26 cellular contexts compared by ENCODE assay signal in genomic region chr12:1798734-1799067, GRCh38. TPM values are rescaled to one million over a fixed set of nuclear protein-coding genes. Genes with fewer than 3 reads are reported as not detected.
DNase-seq lines count a peak whose midpoint lies in the region; ATAC-seq and TF ChIP-seq lines count a peak whose summit lies in the region.
"Had no signal": no experiment of that assay in that cellular context is flagged by ENCODE, and none has a peak within 500 bp of the region (broad histone marks: within the 10 kb centered on the region; RNA-seq: fewer than 3 reads in every experiment).

No MANE protein-coding gene starts in this region.

- H3K27me3 Mint-ChIP-seq in central memory CD8-positive, alpha-beta T cell, result no peaks in the 10 kb centered on the region
- no peaks in the 10 kb centered on the region for H3K27me3 Mint-ChIP-seq in T-helper 17 cell
- H3K27me3 Mint-ChIP-seq: naive B cell; stimulated activated naive CD8-positive, alpha-beta T cell treated with anti-CD3 and anti-CD28 coated beads, Interleukin-15, Interleukin-2, amounts not matched to agents 100 ng/mL and 50 ng/mL, for 24 hours had no signal

- H3K9me3 ChIP-seq in spleen (no peaks in the 10 kb centered on the region), T-helper 17 cell (ENCODE audit: control insufficient read depth, low read length, poor library complexity, severe bottlenecking) (no peaks in the 10 kb centered on the region)
- H3K9me3 ChIP-seq: A549, sigmoid colon had no signal

- no peak for ATAC-seq in central memory CD8-positive, alpha-beta T cell (replicated peaks; ENCODE audit: extremely low read depth, poor library complexity, severe bottlenecking)
- ATAC-seq in T-helper 17 cell, result no peak
- ATAC-seq: A549, left lobe of liver, Right ventricle myocardium inferior had no signal

- H3K27ac Mint-ChIP-seq in central memory CD8-positive, alpha-beta T cell (ENCODE audit: low read depth), result peak overlapping the region; percentile 11
- H3K27ac Mint-ChIP-seq in T-helper 17 cell, result no peak overlapping the region
- H3K27ac Mint-ChIP-seq: stimulated activated naive CD8-positive, alpha-beta T cell treated with anti-CD3 and anti-CD28 coated beads, Interleukin-15, Interleukin-2, amounts not matched to agents 100 ng/mL and 50 ng/mL, for 24 hours had no signal

- peaks cover 21% of the 10 kb centered on the region for H3K4me1 Mint-ChIP-seq in central memory CD8-positive, alpha-beta T cell
- H3K4me1 Mint-ChIP-seq in T-helper 17 cell, result peaks cover 14% of the 10 kb centered on the region

- in situ Hi-C loops in GM13976 (cut with MboI; ENCODE audit: low sequenced_read_pairs, unreplicated experiment), result loop anchor here (25.0 kb wide), 1 partner anchor 686 kb away; no protein-coding TSS in a partner anchor

- peak overlapping the region in 3 of 8 donors; percentile 97 to 99 (median 97) for H3K27ac ChIP-seq in spleen
- H3K27ac ChIP-seq: A549, epithelial cell of prostate, WERI-Rb-1 had no signal

- peak; percentile 52 for DNase-seq in activated CD8-positive, alpha-beta memory T cell treated with anti-CD3 and anti-CD28 coated beads, Interleukin-2, amount 50 U/mL, for 48 hours
- DNase-seq in activated CD8-positive, alpha-beta memory T cell treated with anti-CD3 and anti-CD28 coated beads for 24 hours, result no peak
- peak; percentile 17 for DNase-seq in GM13976 (ENCODE audit: low spot score)
- no peak for DNase-seq in central memory CD8-positive, alpha-beta T cell (ENCODE audit: low spot score in 2 of 2)
- peak; percentile 72 for DNase-seq in spleen
- DNase-seq in stimulated activated CD4-positive, alpha-beta T cell treated with anti-CD3 and anti-CD28 coated beads, Interleukin-12 subunit alpha, Interleukin-12 subunit beta, amount 100 ng/mL, for 4 hours, result no peak
- DNase-seq in NCI-H510A (lab: John Stamatoyannopoulos, UW), result no peak
- no peak for DNase-seq in T-helper 17 cell
- DNase-seq: activated gamma-delta T cell; AML-193; effector CD8-positive, alpha-beta T cell; naive B cell; NCI-H1092; NCI-H1694 treated with DMSO at 0.1 percent for 48 hours; NCI-H510A treated with DMSO at 0.1 percent for 48 hours; stimulated activated CD4-positive, alpha-beta T cell treated with anti-CD3 and anti-CD28 coated beads, Interleukin-15, amount 100 ng/mL, for 24 hours; T1000 had no signal

- no peak for TF ChIP-seq CTCF in GM13976 (IDR thresholded peaks at IDR 0.05; ENCODE audit: borderline replicate concordance, control extremely low read depth, extremely low read depth, insufficient read depth, missing control alignments)
- TF ChIP-seq CTCF in spleen (IDR thresholded peaks at IDR 0.05 in 8 of 11, conservative IDR thresholded peaks at IDR 0.05 in 3 of 11), result no peak

- no peak overlapping the region for H3K4me3 ChIP-seq in spleen
- H3K4me3 ChIP-seq: A549, sigmoid colon had no signal

- H3K9me3 Mint-ChIP-seq in central memory CD8-positive, alpha-beta T cell, result no peaks in the 10 kb centered on the region
- H3K9me3 Mint-ChIP-seq: brain; naive B cell; stimulated activated naive CD8-positive, alpha-beta T cell treated with anti-CD3 and anti-CD28 coated beads, Interleukin-15, Interleukin-2, amounts not matched to agents 100 ng/mL and 50 ng/mL, for 24 hours had no signal

- no peaks in the 10 kb centered on the region for H3K27me3 ChIP-seq in spleen (replicated peaks in 1 of 7)
- H3K27me3 ChIP-seq: sigmoid colon had no signal

- no peak for TF ChIP-seq POLR2A in spleen (IDR thresholded peaks at IDR 0.05)

- 81 to 91% (median 85%) methylated on average over 5 of the region's 5 CpGs for WGBS in spleen, 5 donors

- H3K36me3 ChIP-seq in spleen, result no peaks in the 10 kb centered on the region
- H3K36me3 ChIP-seq: sigmoid colon, WERI-Rb-1 had no signal

- no peak overlapping the region for H3K4me3 Mint-ChIP-seq in central memory CD8-positive, alpha-beta T cell
- no peak overlapping the region for H3K4me3 Mint-ChIP-seq in T-helper 17 cell
- H3K4me3 Mint-ChIP-seq: brain; stimulated activated naive CD8-positive, alpha-beta T cell treated with anti-CD3 and anti-CD28 coated beads, Interleukin-15, Interleukin-2, amounts not matched to agents 100 ng/mL and 50 ng/mL, for 24 hours had no signal

- peaks cover 9 to 45% (median 18%) of the 10 kb centered on the region in 6 donors for H3K4me1 ChIP-seq in spleen

- intact Hi-C loops in spleen (cut with DNase I; ENCODE audit: low total_unique reads), result loop anchor here (5.0 to 10.0 kb wide), 2 partner anchors 144 to 236 kb away; no protein-coding TSS in a partner anchor

- peaks cover 3% of the 10 kb centered on the region for H3K36me3 Mint-ChIP-seq in central memory CD8-positive, alpha-beta T cell (ENCODE audit: insufficient read depth)
- H3K36me3 Mint-ChIP-seq in T-helper 17 cell (ENCODE audit: low read depth), result no peaks in the 10 kb centered on the region
- H3K36me3 Mint-ChIP-seq: brain, naive B cell had no signal

RNA-seq across cellular contexts. Expression of gene LRTM2, which starts 21.7 kb away (rescaled TPM):
- total RNA-seq in spleen (under 1 TPM in 1 of 7 donors, not detected in 6; 0.12 TPM), T-helper 17 cell (not detected)
- not detected for polyA plus RNA-seq in spleen
- total RNA-seq: glomerular endothelial cell, left lobe of liver, Right ventricle myocardium inferior had no signal
- polyA plus RNA-seq: A549 had no signal

Comparison
In these comparisons a context has a peak if more than half of its experiments do, and no peak if none do; other contexts are left out.
1. DNase-seq: peak in activated CD8-positive, alpha-beta memory T cell treated with anti-CD3 and anti-CD28 coated beads, Interleukin-2, amount 50 U/mL, for 48 hours (single experiment), GM13976 (single experiment) and spleen (single experiment); none in activated CD8-positive, alpha-beta memory T cell treated with anti-CD3 and anti-CD28 coated beads for 24 hours (single experiment), central memory CD8-positive, alpha-beta T cell (0 of 2), stimulated activated CD4-positive, alpha-beta T cell treated with anti-CD3 and anti-CD28 coated beads, Interleukin-12 subunit alpha, Interleukin-12 subunit beta, amount 100 ng/mL, for 4 hours (single experiment), NCI-H510A (single experiment) and T-helper 17 cell (0 of 3).